In the genomic region with DNA sequence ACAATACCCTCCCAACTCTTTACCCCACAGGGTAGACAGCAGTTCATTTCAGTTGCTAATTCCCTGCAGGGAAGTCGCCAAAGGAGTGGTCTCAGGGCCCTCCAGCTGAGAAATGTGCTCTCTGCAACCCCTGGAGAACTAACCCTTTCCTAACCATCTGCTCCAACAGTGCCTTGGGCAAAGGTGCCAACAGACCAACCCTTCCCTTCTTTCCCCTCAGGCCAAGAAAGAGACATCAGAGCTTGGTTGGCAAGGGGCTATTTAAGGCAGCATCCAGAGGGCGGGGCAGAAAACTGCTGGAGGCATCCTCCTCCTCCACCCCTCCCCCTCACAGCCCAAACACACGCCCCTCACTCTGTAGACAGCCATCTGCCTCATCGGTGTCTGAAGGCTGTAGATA, we compare ENCODE assay signal across 1 cellular context.
TF ChIP-seq lines count a peak whose summit lies in the region.

No MANE protein-coding gene starts in this region.

TF ChIP-seq in H1, 55 proteins besides CTCF, POLR2A, EP300 and RAD21:
- TF ChIP-seq TCF12 (IDR thresholded peaks at IDR 0.05; ENCODE audit: low read depth, low read length), result 0 out of 2 replicates have a peak, but pooled peaks have one; percentile 28
- TF ChIP-seq SRF (IDR thresholded peaks at IDR 0.05; ENCODE audit: low read depth, low read length), result no peak
- TF ChIP-seq MAX (IDR thresholded peaks at IDR 0.05), result no peak
- no peak for TF ChIP-seq SP2 (IDR thresholded peaks at IDR 0.05; ENCODE audit: low read length)
- no peak for TF ChIP-seq TAF7 (optimal IDR thresholded peaks at IDR 0.05; ENCODE audit: borderline replicate concordance, low read depth, low read length)
- no peak for TF ChIP-seq BRCA1 (IDR thresholded peaks at IDR 0.05; ENCODE audit: low read depth, low read length)
- TF ChIP-seq SP4 (IDR thresholded peaks at IDR 0.05; ENCODE audit: low read length), result no peak
- no peak for TF ChIP-seq PHF8 (conservative IDR thresholded peaks at IDR 0.05; ENCODE audit: low read depth, low read length)
- no peak for TF ChIP-seq ZNF274 (IDR thresholded peaks at IDR 0.05; ENCODE audit: borderline replicate concordance, extremely low read depth, low read length)
- TF ChIP-seq RFX5 (IDR thresholded peaks at IDR 0.05; ENCODE audit: borderline replicate concordance, low read depth, low read length), result no peak
- TF ChIP-seq SIN3A (conservative IDR thresholded peaks at IDR 0.05 in 1 of 2, IDR thresholded peaks at IDR 0.05 in 1 of 2; ENCODE audit: low read depth in 1 of 2, low read length in 2 of 2), result 0 out of 4 replicates have a peak, but pooled peaks of 1 of the 2 experiments have one; percentile 42
- no peak for TF ChIP-seq CHD7 (IDR thresholded peaks at IDR 0.05; ENCODE audit: insufficient replicate concordance, low read length)
- TF ChIP-seq CREB1 (IDR thresholded peaks at IDR 0.05), result no peak
- TF ChIP-seq NRF1 (IDR thresholded peaks at IDR 0.05; ENCODE audit: low read depth, low read length), result no peak
- TF ChIP-seq POLR2AphosphoS5 (IDR thresholded peaks at IDR 0.05; ENCODE audit: low read depth, low read length), result no peak
- peak; percentile 38 for TF ChIP-seq SAP30 (IDR thresholded peaks at IDR 0.05; ENCODE audit: insufficient read depth, insufficient replicate concordance, low read length)
- TF ChIP-seq POU5F1 (IDR thresholded peaks at IDR 0.05; ENCODE audit: low read depth, low read length), result no peak
- no peak for TF ChIP-seq SIX5 (IDR thresholded peaks at IDR 0.05; ENCODE audit: low read depth, low read length)
- TF ChIP-seq RNF2 (IDR thresholded peaks at IDR 0.05; ENCODE audit: borderline replicate concordance, low read depth, low read length, missing control alignments, poor library complexity, severe bottlenecking), result no peak
- no peak for TF ChIP-seq CBX8 (IDR thresholded peaks at IDR 0.05; ENCODE audit: borderline replicate concordance, low read depth, low read length)
- no peak for TF ChIP-seq MAFK (IDR thresholded peaks at IDR 0.05; ENCODE audit: low read depth, low read length)
- TF ChIP-seq JUND (IDR thresholded peaks at IDR 0.05; ENCODE audit: low read length), result no peak
- TF ChIP-seq HDAC2 (IDR thresholded peaks at IDR 0.05; ENCODE audit: borderline replicate concordance in 1 of 2, low read depth in 2 of 2, low read length in 2 of 2), result peak in 1 of 2 experiments; percentile 4; a peak in 1 of 4 replicates
- TF ChIP-seq RBBP5 (IDR thresholded peaks at IDR 0.05; ENCODE audit: borderline replicate concordance, low read depth, low read length), result no peak
- TF ChIP-seq RXRA (IDR thresholded peaks at IDR 0.05; ENCODE audit: insufficient read depth, low read depth, low read length), result no peak
- no peak for TF ChIP-seq CHD1 (IDR thresholded peaks at IDR 0.05; ENCODE audit: low read depth, low read length)
- TF ChIP-seq TAF1 (IDR thresholded peaks at IDR 0.05; ENCODE audit: low read depth, low read length), result no peak
- TF ChIP-seq HDAC6 (IDR thresholded peaks at IDR 0.05; ENCODE audit: low read depth, low read length), result no peak
- no peak for TF ChIP-seq E2F6 (IDR thresholded peaks at IDR 0.05)
- 0 out of 2 replicates have a peak, but pooled peaks have one; percentile 11 for TF ChIP-seq SP1 (IDR thresholded peaks at IDR 0.05; ENCODE audit: low read depth, low read length)
- TF ChIP-seq BCL11A (IDR thresholded peaks at IDR 0.05; ENCODE audit: low read depth in 2 of 2, low read length in 2 of 2), result no peak
- TF ChIP-seq FOSL1 (IDR thresholded peaks at IDR 0.05; ENCODE audit: insufficient read depth, low read depth, low read length), result no peak
